Comparison of ENCODE assay signal across 22 cellular contexts in the genomic region with DNA sequence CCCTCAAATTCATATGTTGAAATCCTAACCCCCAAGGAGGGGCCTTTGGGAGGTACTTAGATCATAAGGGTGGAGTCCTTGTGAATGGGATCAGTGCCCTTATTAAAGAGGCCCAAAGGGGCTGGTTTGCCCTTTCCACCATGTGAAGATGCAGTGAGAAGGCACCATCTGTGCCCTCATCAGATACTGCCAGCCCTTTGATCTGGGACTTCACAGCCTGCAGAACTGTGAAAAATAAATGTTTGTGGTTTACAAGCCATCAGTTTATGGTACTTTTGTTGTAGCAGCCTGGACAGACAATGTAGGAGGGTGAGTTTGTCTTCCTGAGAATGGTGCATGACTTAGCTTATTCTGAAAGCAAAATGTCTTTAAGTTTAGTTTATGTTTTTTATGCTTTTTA.
"Had no signal": no experiment of that assay in that cellular context is flagged by ENCODE, and none has a peak within 500 bp of the region (broad histone marks: within the 10 kb centered on the region; RNA-seq: fewer than 3 reads in every experiment).

No MANE protein-coding gene starts in this region.

- H3K27ac Mint-ChIP-seq: IgD-negative memory B cell; T-cell; T-helper 1 cell treated with Interleukin-12 subunit alpha and Interleukin-12 subunit beta and Interleukin-4 antibody, amounts not matched to agents 30 μg/mL and 1 μg/mL, for 36 hours had no signal

- DNase-seq: MV-4-11, NCI-H1048, NCI-H1105, NCI-H1436 treated with DMSO at 0.1 percent for 48 hours, NCI-H1694, NCI-H187 treated with DMSO at 0.1 percent for 48 hours, NCI-H2029 treated with DMSO at 0.1 percent for 48 hours, NCI-H226, NCI-H446, NCI-H510A, NCI-H524 treated with DMSO at 0.1 percent for 48 hours, NCI-H774, OCI-M1, PC-9, Right ventricle myocardium superior, SIG-M5 had no signal

- H3K9me3 Mint-ChIP-seq: T-cell; T-helper 1 cell treated with Interleukin-12 subunit alpha and Interleukin-12 subunit beta and Interleukin-4 antibody, amounts not matched to agents 30 μg/mL and 1 μg/mL, for 36 hours had no signal

- H3K36me3 ChIP-seq: SJSA1 had no signal

- H3K9me3 ChIP-seq: SJSA1 had no signal

- H3K36me3 Mint-ChIP-seq: IgD-negative memory B cell, T-cell had no signal

- H3K4me1 Mint-ChIP-seq: IgD-negative memory B cell had no signal

- H2AFZ ChIP-seq: PC-9 had no signal

- H3K4me3 Mint-ChIP-seq: IgD-negative memory B cell; T-cell; T-helper 1 cell treated with Interleukin-12 subunit alpha and Interleukin-12 subunit beta and Interleukin-4 antibody, amounts not matched to agents 30 μg/mL and 1 μg/mL, for 36 hours had no signal

- H3K4me2 ChIP-seq: PC-9 had no signal

- H3K27ac ChIP-seq: HL-60, PC-9, SJSA1, SK-N-MC had no signal

- H3K4me1 ChIP-seq: SJSA1 had no signal

- H3K4me3 ChIP-seq: PC-9, SJSA1, SK-N-MC had no signal

- ATAC-seq: T-cell had no signal
